ENCODE assay signal across 23 cellular contexts in the genomic region with DNA sequence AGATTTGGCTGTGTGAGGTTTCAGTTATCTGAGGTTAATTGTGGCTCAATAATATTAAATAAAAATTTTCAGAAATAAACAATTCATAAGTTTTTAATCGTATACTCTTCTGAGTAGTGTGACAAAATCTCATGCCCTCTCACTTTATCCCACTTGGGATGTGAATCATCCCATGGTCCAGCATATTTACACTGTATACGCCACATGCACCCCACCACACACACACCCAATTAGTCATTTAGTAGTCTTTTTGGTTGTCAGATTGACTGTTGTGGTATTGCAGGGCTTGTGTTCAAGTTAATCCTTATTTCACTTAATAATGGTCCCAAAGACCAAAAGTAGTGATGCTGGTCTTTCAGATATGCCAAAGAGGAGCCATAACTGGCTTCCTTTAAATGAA.
A peak's percentile ranks its signal among the peaks of the same experiment; 100 is the strongest.
DNase-seq lines count a peak whose midpoint lies in the region; ATAC-seq and TF ChIP-seq lines count a peak whose summit lies in the region.
"Had no signal": no experiment of that assay in that cellular context is flagged by ENCODE, and none has a peak within 500 bp of the region (broad histone marks: within the 10 kb centered on the region; RNA-seq: fewer than 3 reads in every experiment).

No MANE protein-coding gene starts in this region.

- H3K18ac ChIP-seq in IMR-90 (ENCODE audit: low read depth, low read length): peak overlapping the region; percentile 81

- H2AFZ ChIP-seq in IMR-90 (replicated peaks; ENCODE audit: low read length, poor library complexity) (no peak overlapping the region), SK-N-SH (ENCODE audit: low read depth) (no peak overlapping the region)

- TF ChIP-seq CTCF in AG10803 (conservative IDR thresholded peaks at IDR 0.05; ENCODE audit: low read length) (no peak), IMR-90 (conservative IDR thresholded peaks at IDR 0.05; ENCODE audit: low read depth, low read length) (no peak), astrocyte of the spinal cord (IDR thresholded peaks at IDR 0.05; ENCODE audit: low read depth, low read length) (no peak), fibroblast of mammary gland (conservative IDR thresholded peaks at IDR 0.05; ENCODE audit: control insufficient read depth, insufficient read depth, low read depth, low read length) (no peak), SK-N-SH (IDR thresholded peaks at IDR 0.05) (no peak)

- no TSS peak for BruUV-seq in IMR-90 (replicated peaks; lab: Mats Ljungman, UMichigan)

- H3K27me3 ChIP-seq in IMR-90 (ENCODE audit: control insufficient read depth, insufficient read depth, low read length) (no peaks in the 10 kb centered on the region), SK-N-SH (ENCODE audit: insufficient read depth) (no peaks in the 10 kb centered on the region)

- H3K9me3 ChIP-seq in IMR-90 (ENCODE audit: control insufficient read depth, insufficient read depth, low read length) (no peaks in the 10 kb centered on the region), SK-N-SH (no peaks in the 10 kb centered on the region)

- H4K5ac ChIP-seq in IMR-90 (ENCODE audit: low read depth, low read length): peak overlapping the region; percentile 51; the same call in 1 of the 2 replicates

- no peak overlapping the region for H4K8ac ChIP-seq in IMR-90 (ENCODE audit: low read depth in 2 of 2, low read length in 2 of 2)

- no peak for TF ChIP-seq EP300 in SK-N-SH (IDR thresholded peaks at IDR 0.05; ENCODE audit: borderline replicate concordance in 1 of 2, low read depth in 1 of 2, low read length in 1 of 2)

- dilution Hi-C loops in IMR-90 (cut with HindIII; ENCODE audit: low sequenced_read_pairs, unreplicated experiment): no loop called here

- ATAC-seq in IMR-90 (ENCODE audit: low read depth): no peak
- ATAC-seq: K562 had no signal

- DNase-seq in AG10803 (ENCODE audit: low read depth) (peak; percentile 12), IMR-90 (peak; percentile 23), astrocyte of the spinal cord (ENCODE audit: low read depth, low spot score) (peak; percentile 9), fibroblast of mammary gland (ENCODE audit: low read depth) (peak; percentile 78), head of caudate nucleus (no peak), retina (no peak), SK-N-SH (no peak)
- no peak for DNase-seq in activated naive CD8-positive, alpha-beta T cell treated with anti-CD3 and anti-CD28 coated beads for 36 hours
- DNase-seq: 8988T; AML-193; Calu3; CD8-positive, alpha-beta memory T cell; DMS153; GDM1; NCI-H1105; NCI-H2029 treated with DMSO at 0.1 percent for 48 hours; NCI-H226; NCI-H510A treated with DMSO at 0.1 percent for 48 hours; NCI-H748 treated with DMSO at 0.1 percent for 48 hours; SIG-M5 had no signal

- intact Hi-C loops in IMR-90 (cut with micrococcal nuclease) (loop anchor here (5.0 kb wide), 1 partner anchor 76 kb away; no protein-coding TSS in a partner anchor), head of caudate nucleus (cut with DNase I) (no loop called here)

- H2BK120ac ChIP-seq in IMR-90 (ENCODE audit: low read depth, low read length): no peak overlapping the region

- H3K9me3 Mint-ChIP-seq in activated naive CD8-positive, alpha-beta T cell treated with anti-CD3 and anti-CD28 coated beads for 36 hours: no peaks in the 10 kb centered on the region

- H3K23ac ChIP-seq in IMR-90 (ENCODE audit: low read depth, low read length): no peak overlapping the region

- no peaks in the 10 kb centered on the region for H3K4me1 Mint-ChIP-seq in activated naive CD8-positive, alpha-beta T cell treated with anti-CD3 and anti-CD28 coated beads for 36 hours
- H3K4me1 Mint-ChIP-seq: CD8-positive, alpha-beta memory T cell had no signal

- H3K36me3 ChIP-seq in IMR-90 (ENCODE audit: control insufficient read depth, insufficient read depth, low read length) (no peaks in the 10 kb centered on the region), SK-N-SH (replicated peaks in 1 of 2; ENCODE audit: control insufficient read depth in 1 of 2, insufficient read depth in 2 of 2, low read length in 1 of 2) (no peaks in the 10 kb centered on the region)

- H3K4me2 ChIP-seq in IMR-90 (ENCODE audit: low read depth, low read length) (no peak overlapping the region), SK-N-SH (no peak overlapping the region)

- H3K36me3 Mint-ChIP-seq in activated naive CD8-positive, alpha-beta T cell treated with anti-CD3 and anti-CD28 coated beads for 36 hours: no peaks in the 10 kb centered on the region
- H3K36me3 Mint-ChIP-seq: CD8-positive, alpha-beta memory T cell had no signal

- H3K9me2 ChIP-seq in SK-N-SH: no peaks in the 10 kb centered on the region

- WGBS in IMR-90 (ENCODE audit: extremely low coverage in 2 of 2, insufficient read length in 1 of 2), 2 experiments: no CpG with 5 or more reads among the region's 2 CpGs
- 74% methylated on average over 2 of the region's 2 CpGs for WGBS in SK-N-SH (ENCODE audit: low lambda C conversion rate)

- H3K4me3 ChIP-seq in AG10803 (ENCODE audit: low read length) (no peak overlapping the region), IMR-90 (ENCODE audit: insufficient read depth, low read depth, low read length) (no peak overlapping the region), astrocyte of the spinal cord (ENCODE audit: low read depth, low read length) (no peak overlapping the region), fibroblast of mammary gland (ENCODE audit: control insufficient read depth, low read depth, low read length) (no peak overlapping the region), SK-N-SH (ENCODE audit: low read depth in 2 of 2, low read length in 1 of 2) (no peak overlapping the region)
- H3K4me3 ChIP-seq: K562 had no signal

- H3K4ac ChIP-seq in IMR-90 (ENCODE audit: low read depth, low read length): no peak overlapping the region

- H2BK15ac ChIP-seq in IMR-90 (ENCODE audit: low read depth, low read length): no peak overlapping the region

- no peaks in the 10 kb centered on the region for H3K9me1 ChIP-seq in IMR-90 (ENCODE audit: insufficient read depth, low read length)

- H3K27ac ChIP-seq in IMR-90 (ENCODE audit: insufficient read depth, low read length) (no peak overlapping the region), SK-N-SH (ENCODE audit: low read depth in 2 of 2, low read length in 1 of 2) (no peak overlapping the region)
- H3K27ac ChIP-seq: C4-2B, RWPE1 had no signal

- H3K4me3 Mint-ChIP-seq in activated naive CD8-positive, alpha-beta T cell treated with anti-CD3 and anti-CD28 coated beads for 36 hours: no peak overlapping the region
- H3K4me3 Mint-ChIP-seq: CD8-positive, alpha-beta memory T cell had no signal

- in situ Hi-C loops in IMR-90 (cut with MboI; ENCODE audit: low sequenced_read_pairs): no loop called here
- in situ Hi-C loops in astrocyte of the spinal cord (cut with HindIII; ENCODE audit: low sequenced_read_pairs): no loop called here

- H3K14ac ChIP-seq in IMR-90 (replicated peaks; ENCODE audit: low read depth, low read length): no peak overlapping the region

- no peak overlapping the region for H2AK5ac ChIP-seq in IMR-90 (ENCODE audit: low read depth, low read length)

- H4K20me1 ChIP-seq in IMR-90 (ENCODE audit: insufficient read depth, low read length): no peaks in the 10 kb centered on the region
- H4K20me1 ChIP-seq in SK-N-SH (ENCODE audit: insufficient read depth): no peaks in the 10 kb centered on the region

- H2BK20ac ChIP-seq in IMR-90 (ENCODE audit: low read depth, low read length): no peak overlapping the region

- H2BK5ac ChIP-seq in IMR-90 (ENCODE audit: low read depth, low read length, poor library complexity, severe bottlenecking): peak overlapping the region; percentile 21

- no peak for TF ChIP-seq POLR2A in IMR-90 (IDR thresholded peaks at IDR 0.05; ENCODE audit: low read depth, low read length)

- CTCF ChIA-PET in IMR-90 (lab: Yijun Ruan, JAX) (no interaction called here), SK-N-SH (lab: Yijun Ruan, JAX) (no interaction called here)

- POLR2A ChIA-PET in IMR-90 (lab: Charles Lee; ENCODE audit: unreplicated experiment): no interaction called here
- POLR2A ChIA-PET in SK-N-SH (lab: Yijun Ruan, JAX): no interaction called here

- peaks cover 10% of the 10 kb centered on the region for H3F3A ChIP-seq in SK-N-SH (replicated peaks; ENCODE audit: insufficient read depth)

- no peak for TF ChIP-seq RAD21 in IMR-90 (IDR thresholded peaks at IDR 0.05; ENCODE audit: low read length)
- TF ChIP-seq RAD21 in SK-N-SH (IDR thresholded peaks at IDR 0.05; ENCODE audit: low read length): no peak

- H3K9ac ChIP-seq in IMR-90 (ENCODE audit: low read depth, low read length): no peak overlapping the region
- H3K9ac ChIP-seq in SK-N-SH: no peak overlapping the region

- H3K79me1 ChIP-seq in IMR-90 (ENCODE audit: low read depth in 1 of 2, low read length in 2 of 2): no peaks in the 10 kb centered on the region

- H2AK9ac ChIP-seq in IMR-90 (replicated peaks; ENCODE audit: low read depth, low read length, poor library complexity): no peak overlapping the region

- no peaks in the 10 kb centered on the region for H3K27me3 Mint-ChIP-seq in activated naive CD8-positive, alpha-beta T cell treated with anti-CD3 and anti-CD28 coated beads for 36 hours
- H3K27me3 Mint-ChIP-seq: CD8-positive, alpha-beta memory T cell had no signal

- no peak overlapping the region for H4K91ac ChIP-seq in IMR-90 (ENCODE audit: insufficient read depth, low read depth, low read length)

- H3K56ac ChIP-seq in IMR-90 (ENCODE audit: extremely low read depth, insufficient read depth, low read length): no peak overlapping the region

- H3K27ac Mint-ChIP-seq in activated naive CD8-positive, alpha-beta T cell treated with anti-CD3 and anti-CD28 coated beads for 36 hours: no peak overlapping the region

- H3K79me2 ChIP-seq in SK-N-SH (ENCODE audit: insufficient read depth): no peaks in the 10 kb centered on the region

- H3K4me1 ChIP-seq in IMR-90 (ENCODE audit: control insufficient read depth, insufficient read depth, low read length): peaks cover 4% of the 10 kb centered on the region; the same call in 1 of the 2 replicates
- no peaks in the 10 kb centered on the region for H3K4me1 ChIP-seq in SK-N-SH (ENCODE audit: control insufficient read depth in 1 of 2, insufficient read depth in 2 of 2, low read depth in 1 of 2, low read length in 1 of 2)

TF ChIP-seq in IMR-90, 13 proteins besides CTCF, POLR2A, EP300 and RAD21 (continues in another document):
- no peak for TF ChIP-seq CHD1 (IDR thresholded peaks at IDR 0.05; ENCODE audit: low read depth, low read length)
- TF ChIP-seq MAZ (IDR thresholded peaks at IDR 0.05; ENCODE audit: borderline replicate concordance, low read depth, low read length): no peak
- TF ChIP-seq MAFK (IDR thresholded peaks at IDR 0.05; ENCODE audit: low read depth, low read length): no peak
- TF ChIP-seq NFE2L2 (IDR thresholded peaks at IDR 0.05; ENCODE audit: low read depth, low read length): no peak
- no peak for TF ChIP-seq BHLHE40 (IDR thresholded peaks at IDR 0.05; ENCODE audit: low read depth, low read length)

TF ChIP-seq in SK-N-SH, 30 proteins besides CTCF, POLR2A, EP300 and RAD21 (continues in another document):
- TF ChIP-seq YY1 (IDR thresholded peaks at IDR 0.05; ENCODE audit: low read depth): no peak

Comparison
In these comparisons a context has a peak if more than half of its experiments do, and no peak if none do; other contexts are left out.
1. DNase-seq: peak in AG10803 (single experiment), IMR-90 (single experiment), astrocyte of the spinal cord (single experiment) and fibroblast of mammary gland (single experiment); none in head of caudate nucleus (0 of 42), retina (single experiment), activated naive CD8-positive, alpha-beta T cell treated with anti-CD3 and anti-CD28 coated beads for 36 hours (single experiment) and SK-N-SH (single experiment).